In genomic region chr11:68835328-68835727, GRCh38 we compare ENCODE assay signal across 20 cellular contexts. TPM values are rescaled to one million over a fixed set of nuclear protein-coding genes. Genes with fewer than 3 reads are reported as not detected.
A peak's percentile ranks its signal among the peaks of the same experiment; 100 is the strongest.
DNase-seq lines count a peak whose midpoint lies in the region; FAIRE-seq and TF ChIP-seq lines count a peak whose summit lies in the region.
"Had no signal": no experiment of that assay in that cellular context is flagged by ENCODE, and none has a peak within 500 bp of the region (broad histone marks: within the 10 kb centered on the region; RNA-seq: fewer than 3 reads in every experiment).

No MANE protein-coding gene starts in this region.

- H3K9me3 ChIP-seq in BLaER1 (no peaks in the 10 kb centered on the region), Loucy (ENCODE audit: insufficient read depth, low read depth, low read length) (no peaks in the 10 kb centered on the region), neutrophil (no peaks in the 10 kb centered on the region), kidney (ENCODE audit: control insufficient read depth in 1 of 2, low read length in 2 of 2) (no peaks in the 10 kb centered on the region)
- H3K9me3 ChIP-seq: SK-N-SH, uterus had no signal

- no peaks in the 10 kb centered on the region for H3K9me3 Mint-ChIP-seq in immature natural killer cell
- H3K9me3 Mint-ChIP-seq: activated naive CD8-positive, alpha-beta T cell treated with anti-CD3 and anti-CD28 coated beads for 36 hours; activated T-helper 1 cell treated with anti-CD3 and anti-CD28 coated beads, Interleukin-12 subunit alpha, Interleukin-12 subunit beta, Interleukin-2, Interleukin-4 antibody, amounts not matched to agents 30 ng/mL and 10 ng/mL and 1 ng/mL, durations not matched to agents 14 hours and 24 hours and 36 hours; mesothelial cell of epicardium had no signal

- H3K79me2 ChIP-seq in Loucy (ENCODE audit: insufficient read depth, low read length): peaks cover 81% of the 10 kb centered on the region

- H3K27me3 Mint-ChIP-seq in immature natural killer cell (ENCODE audit: low read depth in 3 of 3): peaks cover 7 to 25% (median 16%) of the 10 kb centered on the region in 3 donors
- H3K27me3 Mint-ChIP-seq: activated naive CD8-positive, alpha-beta T cell treated with anti-CD3 and anti-CD28 coated beads for 36 hours had no signal

- no peak overlapping the region for H3K4me3 Mint-ChIP-seq in immature natural killer cell
- H3K4me3 Mint-ChIP-seq: activated naive CD8-positive, alpha-beta T cell treated with anti-CD3 and anti-CD28 coated beads for 36 hours; activated T-helper 1 cell treated with anti-CD3 and anti-CD28 coated beads, Interleukin-12 subunit alpha, Interleukin-12 subunit beta, Interleukin-2, Interleukin-4 antibody, amounts not matched to agents 30 ng/mL and 10 ng/mL and 1 ng/mL, durations not matched to agents 14 hours and 24 hours and 36 hours; mesothelial cell of epicardium had no signal

- TF ChIP-seq CTCF in Loucy (conservative IDR thresholded peaks at IDR 0.05; ENCODE audit: low read length) (no peak), neutrophil (IDR thresholded peaks at IDR 0.05) (no peak), kidney (IDR thresholded peaks at IDR 0.05; ENCODE audit: borderline replicate concordance, extremely low read depth, insufficient read depth) (no peak)

- H3K27me3 ChIP-seq in BLaER1 (no peaks in the 10 kb centered on the region), Loucy (ENCODE audit: insufficient read depth, low read length, poor library complexity, severe bottlenecking) (no peaks in the 10 kb centered on the region), neutrophil (no peaks in the 10 kb centered on the region)
- H3K27me3 ChIP-seq: uterus had no signal

- peak overlapping the region; percentile 98 for H3K4me2 ChIP-seq in BLaER1
- H3K4me2 ChIP-seq in Loucy (ENCODE audit: low read depth, low read length, poor library complexity, severe bottlenecking): peak overlapping the region; percentile 12
- H3K4me2 ChIP-seq: SK-N-SH had no signal

- intact Hi-C loops in kidney (cut with DNase I): no loop called here

- H3K9me2 ChIP-seq in Loucy (replicated peaks; ENCODE audit: low read depth, low read length): no peaks in the 10 kb centered on the region
- H3K9me2 ChIP-seq: SK-N-SH had no signal

- H3K4me1 Mint-ChIP-seq in immature natural killer cell: peaks cover 66 to 68% of the 10 kb centered on the region in 2 donors

- no peak overlapping the region for H3K4me3 ChIP-seq in BLaER1
- no peak overlapping the region for H3K4me3 ChIP-seq in Loucy (ENCODE audit: low read length, poor library complexity, severe bottlenecking)
- no peak overlapping the region for H3K4me3 ChIP-seq in neutrophil (ENCODE audit: low read depth in 1 of 2, low read length in 1 of 2)
- H3K4me3 ChIP-seq in kidney (ENCODE audit: low read length in 2 of 2): no peak overlapping the region
- H3K4me3 ChIP-seq: uterus had no signal

- H3K36me3 ChIP-seq in BLaER1: 0 out of 2 replicates have a peak, but pooled peaks cover 17% of the 10 kb centered on the region
- H3K36me3 ChIP-seq in Loucy (ENCODE audit: insufficient read depth, low read length): peaks cover 21% of the 10 kb centered on the region; the same call in 1 of the 2 replicates
- no peaks in the 10 kb centered on the region for H3K36me3 ChIP-seq in neutrophil
- H3K36me3 ChIP-seq in kidney (ENCODE audit: control insufficient read depth in 1 of 2, insufficient read depth in 2 of 2, low read length in 2 of 2): no peaks in the 10 kb centered on the region
- H3K36me3 ChIP-seq: uterus had no signal

- peaks cover 0 to 3% (median 3%) of the 10 kb centered on the region in 3 donors for H3K36me3 Mint-ChIP-seq in immature natural killer cell
- H3K36me3 Mint-ChIP-seq: activated naive CD8-positive, alpha-beta T cell treated with anti-CD3 and anti-CD28 coated beads for 36 hours; mesothelial cell of epicardium had no signal

- no peak for DNase-seq in immature natural killer cell
- no peak for DNase-seq in activated effector memory CD4-positive, alpha-beta T cell treated with anti-CD3 and anti-CD28 coated beads, Interleukin-2, amount 50 U/mL, for 16 hours
- DNase-seq in kidney: no peak
- no peak for DNase-seq in SIG-M5 (lab: John Stamatoyannopoulos, UW)
- no peak for DNase-seq in AML-193 (lab: John Stamatoyannopoulos, UW)
- DNase-seq: activated naive CD8-positive, alpha-beta T cell treated with anti-CD3 and anti-CD28 coated beads for 36 hours; DMS 273 treated with DMSO at 0.1 percent for 48 hours; head of caudate nucleus; NCI-H1092 treated with DMSO at 0.1 percent for 48 hours; NCI-H187 treated with DMSO at 0.1 percent for 48 hours; SK-N-SH; stimulated activated CD4-positive, alpha-beta T cell treated with anti-CD3 and anti-CD28 coated beads, Interleukin-1b, Interleukin-23, amount 100 ng/mL, for 48 hours; uterus had no signal

- H3K27ac ChIP-seq in BLaER1 (no peak overlapping the region), neutrophil (peak overlapping the region; percentile 13), kidney (ENCODE audit: low read depth in 2 of 2, low read length in 2 of 2) (peak overlapping the region in 1 of 2 donors; percentile 24)
- H3K27ac ChIP-seq: HL-60 had no signal

- peaks cover 19% of the 10 kb centered on the region for H3F3A ChIP-seq in Loucy (ENCODE audit: low read depth)

- H3K4me1 ChIP-seq in BLaER1: peaks cover 72% of the 10 kb centered on the region
- H3K4me1 ChIP-seq in Loucy (ENCODE audit: insufficient read depth, low read length, poor library complexity, severe bottlenecking): peaks cover 38% of the 10 kb centered on the region
- H3K4me1 ChIP-seq in neutrophil (ENCODE audit: control insufficient read depth in 1 of 2, insufficient read depth in 1 of 2, low read depth in 1 of 2, low read length in 1 of 2): peaks cover 24 to 44% of the 10 kb centered on the region in 2 experiments
- H3K4me1 ChIP-seq in kidney (ENCODE audit: control insufficient read depth in 1 of 2, insufficient read depth in 1 of 2, low read depth in 1 of 2, low read length in 2 of 2): peaks cover 34 to 46% of the 10 kb centered on the region in 2 donors

- no peak overlapping the region for H3K9ac ChIP-seq in BLaER1
- no peak overlapping the region for H3K9ac ChIP-seq in Loucy (ENCODE audit: low read depth, low read length, poor library complexity, severe bottlenecking)
- no peak overlapping the region for H3K9ac ChIP-seq in kidney (ENCODE audit: low read length in 2 of 2)
- H3K9ac ChIP-seq: SK-N-SH had no signal

- peak overlapping the region in 5 of 6 donors; percentile 40 to 96 (median 57) for H3K27ac Mint-ChIP-seq in immature natural killer cell
- H3K27ac Mint-ChIP-seq: activated naive CD8-positive, alpha-beta T cell treated with anti-CD3 and anti-CD28 coated beads for 36 hours; activated T-helper 1 cell treated with anti-CD3 and anti-CD28 coated beads, Interleukin-12 subunit alpha, Interleukin-12 subunit beta, Interleukin-2, Interleukin-4 antibody, amounts not matched to agents 30 ng/mL and 10 ng/mL and 1 ng/mL, durations not matched to agents 14 hours and 24 hours and 36 hours; mesothelial cell of epicardium; progenitor cell of endocrine pancreas had no signal

- no peak overlapping the region for H2AFZ ChIP-seq in Loucy (ENCODE audit: low read length)

- H4K20me1 ChIP-seq in BLaER1 (peaks cover 73% of the 10 kb centered on the region), Loucy (ENCODE audit: insufficient read depth, low read length, poor library complexity, severe bottlenecking) (peaks cover 53% of the 10 kb centered on the region)

- no peak for FAIRE-seq in kidney (lab: Jason Lieb, UNC)

RNA-seq across cellular contexts. Expression of gene CPT1A, which starts 6.4 kb away (rescaled TPM):
- polyA plus RNA-seq in immature natural killer cell (10 to 100 TPM in 1 of 3 donors, 1 to 10 TPM in 2; 6.4 to 20.3 (median 8.0) TPM), kidney (ENCODE audit: insufficient read depth, low read depth, low replicate concordance) (51.3 TPM)
- total RNA-seq in kidney: 61.5 TPM
